In the genomic region with DNA sequence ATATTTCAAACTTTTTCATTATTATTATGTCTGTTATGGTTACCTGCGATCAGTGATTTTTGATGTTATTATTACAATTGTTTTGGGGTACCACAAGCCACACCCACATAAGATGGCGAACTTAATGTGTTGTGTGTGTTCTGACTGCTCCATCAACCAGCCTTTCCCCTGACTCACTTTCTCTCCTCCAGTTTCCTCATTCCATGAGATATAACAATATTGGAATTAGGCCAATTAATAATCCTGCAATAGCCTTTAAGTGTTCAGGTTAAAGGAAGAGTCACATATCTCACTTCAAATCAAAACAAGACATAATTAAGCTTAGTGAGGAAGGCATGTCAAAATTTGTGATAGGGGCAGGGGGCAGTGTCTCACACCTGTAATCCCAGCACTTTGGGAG, we compare ENCODE assay signal across 17 cellular contexts. TPM values are rescaled to one million over a fixed set of nuclear protein-coding genes. Genes with fewer than 3 reads are reported as not detected.
"Had no signal": no experiment of that assay in that cellular context is flagged by ENCODE, and none has a peak within 500 bp of the region (broad histone marks: within the 10 kb centered on the region; RNA-seq: fewer than 3 reads in every experiment).

No MANE protein-coding gene starts in this region.

- H3K4me1 Mint-ChIP-seq: activated naive CD8-positive, alpha-beta T cell treated with anti-CD3 and anti-CD28 coated beads for 36 hours; nephron progenitor cell; stimulated activated naive CD8-positive, alpha-beta T cell treated with anti-CD3 and anti-CD28 coated beads, Interleukin-15, amount 100 ng/mL, for 72 hours had no signal

- H3K27ac ChIP-seq: lower lobe of right lung had no signal

- H3K9me3 ChIP-seq: lower lobe of right lung had no signal

- H3K36me3 Mint-ChIP-seq: activated naive CD8-positive, alpha-beta T cell treated with anti-CD3 and anti-CD28 coated beads for 36 hours; brain; type B pancreatic cell had no signal

- H3K4me3 Mint-ChIP-seq: activated naive CD8-positive, alpha-beta T cell treated with anti-CD3 and anti-CD28 coated beads for 36 hours; activated T-helper 1 cell treated with anti-CD3 and anti-CD28 coated beads, Interleukin-12 subunit alpha, Interleukin-12 subunit beta, Interleukin-2, Interleukin-4 antibody, amounts not matched to agents 30 ng/mL and 10 ng/mL and 1 ng/mL, durations not matched to agents 14 hours and 24 hours and 36 hours; brain; effector memory CD8-positive, alpha-beta T cell; mesothelial cell of epicardium; nephron progenitor cell; stimulated activated naive CD8-positive, alpha-beta T cell treated with anti-CD3 and anti-CD28 coated beads, Interleukin-15, amount 100 ng/mL, for 72 hours; type B pancreatic cell had no signal

- H3K9me3 Mint-ChIP-seq: activated naive CD8-positive, alpha-beta T cell treated with anti-CD3 and anti-CD28 coated beads for 36 hours; activated T-helper 1 cell treated with anti-CD3 and anti-CD28 coated beads, Interleukin-12 subunit alpha, Interleukin-12 subunit beta, Interleukin-2, Interleukin-4 antibody, amounts not matched to agents 30 ng/mL and 10 ng/mL and 1 ng/mL, durations not matched to agents 14 hours and 24 hours and 36 hours; effector memory CD8-positive, alpha-beta T cell; stimulated activated naive CD8-positive, alpha-beta T cell treated with anti-CD3 and anti-CD28 coated beads, Interleukin-15, amount 100 ng/mL, for 72 hours; type B pancreatic cell had no signal

- ATAC-seq: effector memory CD8-positive, alpha-beta T cell; left colon; lower lobe of right lung; right cardiac atrium; stimulated activated naive CD8-positive, alpha-beta T cell treated with anti-CD3 and anti-CD28 coated beads, Interleukin-15, amount 100 ng/mL, for 72 hours had no signal

- H3K36me3 ChIP-seq: lower lobe of right lung had no signal

- DNase-seq: activated CD4-positive, alpha-beta T cell treated with anti-CD3 and anti-CD28 coated beads, Interleukin-2, amount 50 U/mL, for 1 hour; activated CD4-positive, CD25-positive, alpha-beta regulatory T cell; activated CD8-positive, alpha-beta memory T cell treated with anti-CD3 and anti-CD28 coated beads for 24 hours; activated naive CD8-positive, alpha-beta T cell treated with anti-CD3 and anti-CD28 coated beads for 36 hours; effector memory CD8-positive, alpha-beta T cell; erythroblast; left colon; lower lobe of right lung; nephron progenitor cell; occipital lobe; right cardiac atrium; stimulated activated naive CD8-positive, alpha-beta T cell treated with anti-CD3 and anti-CD28 coated beads, Interleukin-15, amount 100 ng/mL, for 72 hours had no signal

- H3K27ac Mint-ChIP-seq: activated naive CD8-positive, alpha-beta T cell treated with anti-CD3 and anti-CD28 coated beads for 36 hours; activated T-helper 1 cell treated with anti-CD3 and anti-CD28 coated beads, Interleukin-12 subunit alpha, Interleukin-12 subunit beta, Interleukin-2, Interleukin-4 antibody, amounts not matched to agents 30 ng/mL and 10 ng/mL and 1 ng/mL, durations not matched to agents 14 hours and 24 hours and 36 hours; brain; effector memory CD8-positive, alpha-beta T cell; mesothelial cell of epicardium; nephron progenitor cell; stimulated activated naive CD8-positive, alpha-beta T cell treated with anti-CD3 and anti-CD28 coated beads, Interleukin-15, amount 100 ng/mL, for 72 hours; type B pancreatic cell had no signal

- H3K27me3 Mint-ChIP-seq: type B pancreatic cell had no signal

- H3K4me3 ChIP-seq: lower lobe of right lung had no signal

- H3K4me1 ChIP-seq: lower lobe of right lung had no signal

RNA-seq across cellular contexts. Expression of gene POPDC3, which starts 16.3 kb away (rescaled TPM):
- total RNA-seq: activated naive CD8-positive, alpha-beta T cell treated with anti-CD3 and anti-CD28 coated beads for 36 hours; activated T-helper 1 cell treated with anti-CD3 and anti-CD28 coated beads, Interleukin-12 subunit alpha, Interleukin-12 subunit beta, Interleukin-2, Interleukin-4 antibody, amounts not matched to agents 30 ng/mL and 10 ng/mL and 1 ng/mL, durations not matched to agents 14 hours and 24 hours and 36 hours; left colon; occipital lobe; posterior vena cava had no signal
